ENCODE assay signal across 8 cellular contexts in genomic region chr22:30424471-30425326, GRCh38. TPM values are rescaled to one million over a fixed set of nuclear protein-coding genes. Genes with fewer than 3 reads are reported as not detected.
DNase-seq lines count a peak whose midpoint lies in the region; ATAC-seq, FAIRE-seq and TF ChIP-seq lines count a peak whose summit lies in the region.

No MANE protein-coding gene starts in this region.

- H3F3A ChIP-seq in MM.1S (ENCODE audit: insufficient read depth, low read length) = peaks cover 19% of the 10 kb centered on the region

- no peaks in the 10 kb centered on the region for H4K20me1 ChIP-seq in MM.1S (ENCODE audit: insufficient read depth, low read length)
- H4K20me1 ChIP-seq in HepG2 (ENCODE audit: insufficient read depth, low read length) = no peaks in the 10 kb centered on the region

- peak overlapping the region; percentile 95 for H3K4me2 ChIP-seq in MM.1S (ENCODE audit: low read depth, low read length)
- H3K4me2 ChIP-seq in HepG2 (ENCODE audit: low read depth, low read length) = peak overlapping the region; percentile 99

- TF ChIP-seq EP300 in HepG2 (IDR thresholded peaks at IDR 0.05; ENCODE audit: low read depth in 2 of 2, low read length in 2 of 2) (no peak), HepG2 (CRISPR knock-in tag; IDR thresholded peaks at IDR 0.05; ENCODE audit: borderline replicate concordance) (no peak)

- H3K36me3 ChIP-seq in MM.1S (replicated peaks; ENCODE audit: insufficient read depth, low read length) (no peaks in the 10 kb centered on the region), body of pancreas (replicated peaks in 1 of 2; ENCODE audit: insufficient read depth in 1 of 2, low read depth in 2 of 2) (no peaks in the 10 kb centered on the region), HepG2 (replicated peaks in 1 of 2; ENCODE audit: control insufficient read depth in 1 of 2, insufficient read depth in 2 of 2, low read length in 2 of 2) (peaks cover 0 to 5% of the 10 kb centered on the region in 2 experiments; a peak in 2 of 5 replicates), thoracic aorta (no peaks in the 10 kb centered on the region)

- H3K27me3 ChIP-seq in MM.1S (replicated peaks; ENCODE audit: insufficient read depth, low read length) = no peaks in the 10 kb centered on the region
- no peaks in the 10 kb centered on the region for H3K27me3 ChIP-seq in body of pancreas
- no peaks in the 10 kb centered on the region for H3K27me3 ChIP-seq in HepG2 (ENCODE audit: control insufficient read depth in 1 of 2, insufficient read depth in 2 of 2, low read length in 2 of 2)
- no peaks in the 10 kb centered on the region for H3K27me3 ChIP-seq in thoracic aorta (replicated peaks; ENCODE audit: insufficient read depth)

- no peak for TF ChIP-seq RAD21 in HepG2 (CRISPR knock-in tag; IDR thresholded peaks at IDR 0.05)

- H3K9me2 ChIP-seq in MM.1S (replicated peaks; ENCODE audit: insufficient read depth, low read length) = no peaks in the 10 kb centered on the region

- TF ChIP-seq POLR2A in body of pancreas (IDR thresholded peaks at IDR 0.05) = no peak
- no peak for TF ChIP-seq POLR2A in HepG2 (IDR thresholded peaks at IDR 0.05; ENCODE audit: insufficient read depth in 1 of 2, low read depth in 2 of 2, low read length in 2 of 2)
- no peak for TF ChIP-seq POLR2A in lower leg skin (IDR thresholded peaks at IDR 0.05)

- in situ Hi-C loops in HepG2 (cut with HindIII; ENCODE audit: extremely low pct_ligation_motif_present, low pct_unique_long_range_greater_than_20kb) = loop anchor here (5.0 kb wide), 1 partner anchor 32 kb away; no protein-coding TSS in a partner anchor

- H2AFZ ChIP-seq in MM.1S (ENCODE audit: low read length) (peak overlapping the region; percentile 92), HepG2 (ENCODE audit: low read length) (peak overlapping the region; percentile 63)

- H3K4me3 ChIP-seq in MM.1S (ENCODE audit: low read length) (peak overlapping the region; percentile 84), body of pancreas (no peak overlapping the region), HepG2 (replicated peaks in 1 of 3; ENCODE audit: insufficient read depth in 1 of 3, low read depth in 2 of 3, low read length in 3 of 3) (peak overlapping the region; percentile 68 to 89 (median 68)), thoracic aorta (peak overlapping the region; percentile 83), lower leg skin (ENCODE audit: low read depth, poor library complexity, severe bottlenecking) (no peak overlapping the region)

- TF ChIP-seq CTCF in MM.1S (IDR thresholded peaks at IDR 0.05; ENCODE audit: low read length) (peak; percentile 16), body of pancreas (IDR thresholded peaks at IDR 0.05) (peak in 1 of 7 experiments; percentile 1), HepG2 (CRISPR knock-in tag; IDR thresholded peaks at IDR 0.05) (no peak), thoracic aorta (IDR thresholded peaks at IDR 0.05) (no peak), lower leg skin (IDR thresholded peaks at IDR 0.05) (no peak)

- DNase-seq in DMS 273 (lab: John Stamatoyannopoulos, UW; ENCODE audit: unreplicated experiment) (peak; percentile 58), DMS 273 treated with DMSO at 0.1 percent for 48 hours (lab: John Stamatoyannopoulos, UW) (no peak), MM.1S (peak; percentile 40), body of pancreas (peak in 1 of 4 donors; percentile 23), HepG2 (ENCODE audit: low spot score) (no peak), thoracic aorta (ENCODE audit: low spot score) (no peak), lower leg skin (ENCODE audit: low spot score in 2 of 2) (no peak)

- peak overlapping the region; percentile 67; the same call in 1 of the 2 replicates for H3K27ac ChIP-seq in MM.1S (ENCODE audit: low read length)
- peak overlapping the region; percentile 94 to 97 (median 96) for H3K27ac ChIP-seq in body of pancreas
- H3K27ac ChIP-seq in HepG2 (ENCODE audit: extremely low read length, insufficient read depth, low read length) = peak overlapping the region; percentile 70
- peak overlapping the region; percentile 97 to 98 for H3K27ac ChIP-seq in thoracic aorta

- WGBS in body of pancreas, 2 donors = 36 to 38% methylated on average over 21 of the region's 21 CpGs
- WGBS in HepG2 (ENCODE audit: low lambda C conversion rate) = 49% methylated on average over 21 of the region's 21 CpGs
- 32 to 41% methylated on average over 21 of the region's 21 CpGs for WGBS in lower leg skin, 2 donors

- intact Hi-C loops in body of pancreas (cut with DNase I) = no loop called here
- intact Hi-C loops in HepG2 (cut with micrococcal nuclease; ENCODE audit: unreplicated experiment) = no loop called here
- intact Hi-C loops in lower leg skin (cut with DNase I; ENCODE audit: low total_unique reads) = loop anchor here (10.0 kb wide), 1 partner anchor 890 kb away; no protein-coding TSS in a partner anchor

- ATAC-seq in body of pancreas = no peak
- no peak for ATAC-seq in HepG2
- ATAC-seq in thoracic aorta (ENCODE audit: insufficient number of reproducible peaks, low FRiP score, low read depth) = no peak
- ATAC-seq in HG02981 (IDR thresholded peaks at IDR 0.05; ENCODE audit: unreplicated experiment) = no peak

- FAIRE-seq in HepG2 (lab: Jason Lieb, UNC) = no peak

- peaks cover 17% of the 10 kb centered on the region for H3K79me2 ChIP-seq in MM.1S (ENCODE audit: low read length)
- H3K79me2 ChIP-seq in HepG2 (ENCODE audit: insufficient read depth, low read length) = peaks cover 16% of the 10 kb centered on the region

- H3K4me1 ChIP-seq in MM.1S (ENCODE audit: low read length) (peaks cover 20% of the 10 kb centered on the region), body of pancreas (peaks cover 43% of the 10 kb centered on the region), HepG2 (ENCODE audit: insufficient read depth, low read length) (peaks cover 50% of the 10 kb centered on the region), thoracic aorta (ENCODE audit: control insufficient read depth in 1 of 2, low read depth in 2 of 2) (peaks cover 19 to 53% of the 10 kb centered on the region in 2 donors)

- H3K9me3 ChIP-seq in MM.1S (replicated peaks; ENCODE audit: insufficient read depth, low read length) (no peaks in the 10 kb centered on the region), body of pancreas (no peaks in the 10 kb centered on the region), HepG2 (ENCODE audit: low read length) (no peaks in the 10 kb centered on the region), thoracic aorta (no peaks in the 10 kb centered on the region)

- POLR2A ChIA-PET in HepG2 (lab: Yijun Ruan, JAX) = interaction anchor here (1.0 to 7.2 kb wide), 13 partner anchors 8 to 658 kb away, joined by 4 to 164 read pairs (median 10); partner anchors contain the start of genes CCDC157, RNF215, SEC14L2 and SF3A1

- H3K9ac ChIP-seq in MM.1S (ENCODE audit: low read length) (peak overlapping the region; percentile 81; the same call in 1 of the 2 replicates), HepG2 (ENCODE audit: insufficient read depth, low read depth, low read length) (peak overlapping the region; percentile 68)

- no TSS peak for BruUV-seq in HepG2 (replicated peaks; lab: Mats Ljungman, UMichigan)

- CTCF ChIA-PET in HepG2 (lab: Yijun Ruan, JAX; ENCODE audit: low intra/inter-chr PET ratio, low total read pairs) = interaction anchor here (0.8 to 2.5 kb wide), 2 partner anchors 33 to 97 kb away, joined by 3 to 43 read pairs; no protein-coding TSS in a partner anchor

RNA-seq across cellular contexts. Expression of gene MTFP1, which starts 0.9 kb away (rescaled TPM):
- total RNA-seq in body of pancreas (10 to 100 TPM in 1 of 2 donors, 1 to 10 TPM in 1; 9.9 to 18.5 TPM), HepG2 (2016; rRNA removed; fragmentation: Illumina TruSeq; extraction: Trizol) (40.3 and 45.6 TPM in 2 replicates), thoracic aorta (1 to 10 TPM; 1.9 to 6.4 TPM), lower leg skin (10 to 100 TPM in 1 of 4 donors, 1 to 10 TPM in 3; 5.2 to 13.3 (median 8.7) TPM)
- 33.4 and 35.3 TPM in 2 replicates for total RNA-seq in HepG2 (2016; cell fraction: cytosol; rRNA removed; fragmentation: Illumina TruSeq; extraction: Trizol; ENCODE audit: low read depth)
- total RNA-seq in HepG2 (2016; cell fraction: insoluble cytoplasmic fraction; rRNA removed; fragmentation: Illumina TruSeq; extraction: Trizol) = 40.9 and 46.1 TPM in 2 replicates
- 44.5 and 56.8 TPM in 2 replicates for total RNA-seq in HepG2 (2016; cell fraction: membrane; rRNA removed; fragmentation: Illumina TruSeq; extraction: Trizol)
- 24.5 and 30.0 TPM in 2 replicates for total RNA-seq in HepG2 (2016; cell fraction: nucleus; rRNA removed; fragmentation: Illumina TruSeq; extraction: Trizol)
- polyA plus RNA-seq in HepG2 (2011; rRNA removed) = 29.5 TPM in 2 replicates
- 33.0 and 55.8 TPM in 2 replicates for polyA plus RNA-seq in HepG2 (2011; cell fraction: cytosol; rRNA removed)
- 33.3 and 33.4 TPM in 2 replicates for polyA plus RNA-seq in HepG2 (2011; cell fraction: nucleus; rRNA removed)
- 16.5 and 23.5 TPM in 2 replicates for polyA plus RNA-seq in HepG2 (2012)
- 26.8 and 41.3 TPM in 2 replicates for polyA plus RNA-seq in HepG2 (2016; cell fraction: cytosol; fragmentation: Illumina TruSeq; extraction: Trizol; ENCODE audit: low read depth)
- 32.6 and 35.9 TPM in 2 replicates for polyA plus RNA-seq in HepG2 (2016; cell fraction: insoluble cytoplasmic fraction; fragmentation: Illumina TruSeq; extraction: Trizol; ENCODE audit: low read depth)
- 36.2 and 46.2 TPM in 2 replicates for polyA plus RNA-seq in HepG2 (2016; cell fraction: membrane; fragmentation: Illumina TruSeq; extraction: Trizol; ENCODE audit: low read depth)
- 42.3 and 44.8 TPM in 2 replicates for polyA plus RNA-seq in HepG2 (2016; cell fraction: nucleus; fragmentation: Illumina TruSeq; extraction: Trizol; ENCODE audit: insufficient read depth, low read depth)
- polyA minus RNA-seq in HepG2 (2011; rRNA and poly(A)+ RNA removed; ENCODE audit: low replicate concordance) = 41.9 and 45.1 TPM in 2 replicates
- 13.7 and 14.0 TPM in 2 replicates for polyA minus RNA-seq in HepG2 (2011; cell fraction: cytosol; rRNA and poly(A)+ RNA removed)
- 5.2 and 9.7 TPM in 2 replicates for polyA minus RNA-seq in HepG2 (2011; cell fraction: nucleus; rRNA and poly(A)+ RNA removed)

RNA-seq across cellular contexts. Expression of gene SEC14L2, which starts 27.9 kb away (rescaled TPM):
- 1 to 10 TPM in 1 of 2 donors, under 1 TPM in 1; 0.33 to 3.9 TPM for total RNA-seq in body of pancreas
- total RNA-seq in HepG2 (2016; rRNA removed; fragmentation: Illumina TruSeq; extraction: Trizol) = 4.1 and 5.3 TPM in 2 replicates
- 0.71 and 0.88 TPM in 2 replicates for total RNA-seq in HepG2 (2016; cell fraction: cytosol; rRNA removed; fragmentation: Illumina TruSeq; extraction: Trizol; ENCODE audit: low read depth)
- total RNA-seq in HepG2 (2016; cell fraction: insoluble cytoplasmic fraction; rRNA removed; fragmentation: Illumina TruSeq; extraction: Trizol) = 5.1 TPM in 2 replicates
- total RNA-seq in HepG2 (2016; cell fraction: membrane; rRNA removed; fragmentation: Illumina TruSeq; extraction: Trizol) = 2.0 and 2.8 TPM in 2 replicates
- total RNA-seq in HepG2 (2016; cell fraction: nucleus; rRNA removed; fragmentation: Illumina TruSeq; extraction: Trizol) = 3.5 and 5.0 TPM in 2 replicates
- 5.1 and 9.1 TPM in 2 replicates for polyA plus RNA-seq in HepG2 (2011; rRNA removed)
- polyA plus RNA-seq in HepG2 (2011; cell fraction: cytosol; rRNA removed) = 6.9 and 7.2 TPM in 2 replicates
- 13.4 and 15.2 TPM in 2 replicates for polyA plus RNA-seq in HepG2 (2011; cell fraction: nucleus; rRNA removed)
- polyA plus RNA-seq in HepG2 (2012) = 4.1 and 4.7 TPM in 2 replicates
- 1.8 and 2.4 TPM in 2 replicates for polyA plus RNA-seq in HepG2 (2016; cell fraction: cytosol; fragmentation: Illumina TruSeq; extraction: Trizol; ENCODE audit: low read depth)
- polyA plus RNA-seq in HepG2 (2016; cell fraction: insoluble cytoplasmic fraction; fragmentation: Illumina TruSeq; extraction: Trizol; ENCODE audit: low read depth) = 5.3 and 5.4 TPM in 2 replicates
- 1.9 and 2.3 TPM in 2 replicates for polyA plus RNA-seq in HepG2 (2016; cell fraction: membrane; fragmentation: Illumina TruSeq; extraction: Trizol; ENCODE audit: low read depth)
- polyA plus RNA-seq in HepG2 (2016; cell fraction: nucleus; fragmentation: Illumina TruSeq; extraction: Trizol; ENCODE audit: insufficient read depth, low read depth) = 5.5 and 6.3 TPM in 2 replicates
- 13.5 and 19.9 TPM in 2 replicates for polyA minus RNA-seq in HepG2 (2011; rRNA and poly(A)+ RNA removed; ENCODE audit: low replicate concordance)
- polyA minus RNA-seq in HepG2 (2011; cell fraction: cytosol; rRNA and poly(A)+ RNA removed) = 4.4 and 5.6 TPM in 2 replicates
- 11.5 and 19.1 TPM in 2 replicates for polyA minus RNA-seq in HepG2 (2011; cell fraction: nucleus; rRNA and poly(A)+ RNA removed)
- total RNA-seq in thoracic aorta = 10 to 100 TPM in 1 of 2 donors, 1 to 10 TPM in 1; 6.4 to 18.3 TPM
- total RNA-seq in lower leg skin = 10 to 100 TPM in 2 of 4 donors, 1 to 10 TPM in 2; 3.6 to 18.8 (median 13.3) TPM

RNA-seq across cellular contexts. Expression of gene RNF215, which starts 37.5 kb away (rescaled TPM):
- total RNA-seq in body of pancreas = 10 to 100 TPM; 13.8 to 14.0 TPM
- total RNA-seq in HepG2 (2016; rRNA removed; fragmentation: Illumina TruSeq; extraction: Trizol) = 2.4 and 5.3 TPM in 2 replicates
- total RNA-seq in HepG2 (2016; cell fraction: cytosol; rRNA removed; fragmentation: Illumina TruSeq; extraction: Trizol; ENCODE audit: low read depth) = 1.6 and 1.9 TPM in 2 replicates
- total RNA-seq in HepG2 (2016; cell fraction: insoluble cytoplasmic fraction; rRNA removed; fragmentation: Illumina TruSeq; extraction: Trizol) = 2.5 and 5.7 TPM in 2 replicates
- total RNA-seq in HepG2 (2016; cell fraction: membrane; rRNA removed; fragmentation: Illumina TruSeq; extraction: Trizol) = 2.5 and 3.5 TPM in 2 replicates
- 7.1 and 8.8 TPM in 2 replicates for total RNA-seq in HepG2 (2016; cell fraction: nucleus; rRNA removed; fragmentation: Illumina TruSeq; extraction: Trizol)
- 6.1 and 9.2 TPM in 2 replicates for polyA plus RNA-seq in HepG2 (2011; rRNA removed)
- polyA plus RNA-seq in HepG2 (2011; cell fraction: cytosol; rRNA removed) = 3.8 and 4.9 TPM in 2 replicates
- 55.4 and 60.1 TPM in 2 replicates for polyA plus RNA-seq in HepG2 (2011; cell fraction: nucleus; rRNA removed)
- 5.4 and 7.0 TPM in 2 replicates for polyA plus RNA-seq in HepG2 (2012)
- 1.1 and 1.2 TPM in 2 replicates for polyA plus RNA-seq in HepG2 (2016; cell fraction: cytosol; fragmentation: Illumina TruSeq; extraction: Trizol; ENCODE audit: low read depth)
- polyA plus RNA-seq in HepG2 (2016; cell fraction: insoluble cytoplasmic fraction; fragmentation: Illumina TruSeq; extraction: Trizol; ENCODE audit: low read depth) = 1.6 and 1.8 TPM in 2 replicates
- 1.9 and 2.2 TPM in 2 replicates for polyA plus RNA-seq in HepG2 (2016; cell fraction: membrane; fragmentation: Illumina TruSeq; extraction: Trizol; ENCODE audit: low read depth)
- polyA plus RNA-seq in HepG2 (2016; cell fraction: nucleus; fragmentation: Illumina TruSeq; extraction: Trizol; ENCODE audit: insufficient read depth, low read depth) = 17.7 and 18.4 TPM in 2 replicates
- polyA minus RNA-seq in HepG2 (2011; rRNA and poly(A)+ RNA removed; ENCODE audit: low replicate concordance) = 10.6 and 16.6 TPM in 2 replicates
- 2.3 and 4.5 TPM in 2 replicates for polyA minus RNA-seq in HepG2 (2011; cell fraction: cytosol; rRNA and poly(A)+ RNA removed)
- polyA minus RNA-seq in HepG2 (2011; cell fraction: nucleus; rRNA and poly(A)+ RNA removed) = 12.6 and 12.9 TPM in 2 replicates
- total RNA-seq in thoracic aorta = 10 to 100 TPM; 11.4 to 11.6 TPM
- total RNA-seq in lower leg skin = 1 to 10 TPM; 6.9 to 7.8 (median 7.3) TPM

RNA-seq across cellular contexts. Expression of gene SEC14L3, which starts 47.1 kb away (rescaled TPM):
- total RNA-seq in body of pancreas (not detected), HepG2 (2016; rRNA removed; fragmentation: Illumina TruSeq; extraction: Trizol) (not detected in 2 replicates), thoracic aorta (not detected), lower leg skin (under 1 TPM in 1 of 4 donors, not detected in 3; 0.25 TPM)
- total RNA-seq in HepG2 (2016; cell fraction: cytosol; rRNA removed; fragmentation: Illumina TruSeq; extraction: Trizol; ENCODE audit: low read depth) = not detected in 2 replicates
- total RNA-seq in HepG2 (2016; cell fraction: insoluble cytoplasmic fraction; rRNA removed; fragmentation: Illumina TruSeq; extraction: Trizol) = not detected in 2 replicates
- not detected in 2 replicates for total RNA-seq in HepG2 (2016; cell fraction: membrane; rRNA removed; fragmentation: Illumina TruSeq; extraction: Trizol)
- not detected in 2 replicates for total RNA-seq in HepG2 (2016; cell fraction: nucleus; rRNA removed; fragmentation: Illumina TruSeq; extraction: Trizol)
- not detected in 2 replicates for polyA plus RNA-seq in HepG2 (2011; rRNA removed)
- not detected in 2 replicates for polyA plus RNA-seq in HepG2 (2011; cell fraction: cytosol; rRNA removed)
- not detected in 2 replicates for polyA plus RNA-seq in HepG2 (2011; cell fraction: nucleus; rRNA removed)
- polyA plus RNA-seq in HepG2 (2012) = not detected in 2 replicates
- not detected in 2 replicates for polyA plus RNA-seq in HepG2 (2016; cell fraction: cytosol; fragmentation: Illumina TruSeq; extraction: Trizol; ENCODE audit: low read depth)
- polyA plus RNA-seq in HepG2 (2016; cell fraction: insoluble cytoplasmic fraction; fragmentation: Illumina TruSeq; extraction: Trizol; ENCODE audit: low read depth) = not detected in 2 replicates
- not detected in 2 replicates for polyA plus RNA-seq in HepG2 (2016; cell fraction: membrane; fragmentation: Illumina TruSeq; extraction: Trizol; ENCODE audit: low read depth)
- not detected in 2 replicates for polyA plus RNA-seq in HepG2 (2016; cell fraction: nucleus; fragmentation: Illumina TruSeq; extraction: Trizol; ENCODE audit: insufficient read depth, low read depth)
- 0.07 TPM in 1 of 2 replicates, not detected in the other for polyA minus RNA-seq in HepG2 (2011; rRNA and poly(A)+ RNA removed; ENCODE audit: low replicate concordance)
- polyA minus RNA-seq in HepG2 (2011; cell fraction: cytosol; rRNA and poly(A)+ RNA removed) = not detected in 2 replicates
- polyA minus RNA-seq in HepG2 (2011; cell fraction: nucleus; rRNA and poly(A)+ RNA removed) = not detected in 2 replicates

Comparison
In these comparisons a context has a peak if more than half of its experiments do, and no peak if none do; other contexts are left out.
1. DNase-seq: peak in DMS 273 (single experiment) and MM.1S (single experiment); none in DMS 273 treated with DMSO at 0.1 percent for 48 hours (single experiment), HepG2 (single experiment), thoracic aorta (single experiment) and lower leg skin (0 of 2).
2. H3K4me3 ChIP-seq: peak in MM.1S (single experiment), HepG2 (3 of 3) and thoracic aorta (single experiment); none in body of pancreas (0 of 2) and lower leg skin (single experiment).
3. Peak in every context shown above with its lines, with median percentiles within 50 percentile points of each other: H3K27ac ChIP-seq.